In the genomic region with DNA sequence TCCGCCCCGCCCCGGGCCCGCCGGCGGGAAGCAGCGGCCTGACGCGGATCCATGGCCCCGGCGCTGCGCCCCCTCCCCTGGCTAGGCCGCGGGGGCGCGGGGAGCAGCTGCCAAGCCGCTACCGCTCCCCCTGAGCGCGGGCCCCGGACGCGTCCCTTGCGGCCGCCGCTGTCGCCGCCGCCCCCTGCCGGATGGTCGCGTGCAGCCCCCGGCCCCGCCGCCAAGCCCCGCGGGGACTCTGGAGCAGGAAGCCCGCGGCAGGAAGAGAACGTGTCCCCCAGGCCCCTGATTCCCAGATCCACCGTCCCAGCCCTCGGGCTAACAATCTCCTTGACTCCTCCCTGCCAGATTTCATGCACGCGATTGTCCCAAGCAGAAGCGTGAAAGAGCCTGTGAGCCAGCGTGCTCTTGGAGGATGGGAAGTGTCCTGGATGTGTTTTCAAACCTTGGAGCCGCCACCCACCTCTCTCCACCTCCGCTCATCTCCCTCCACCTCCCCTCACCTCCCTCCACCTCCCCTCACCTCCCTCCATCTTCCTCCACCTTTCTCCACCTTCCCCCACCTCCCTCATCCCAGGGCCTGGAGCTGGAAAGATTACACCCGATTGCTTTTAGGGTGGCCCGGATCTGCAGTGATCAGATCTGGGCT, we compare ENCODE assay signal across 1 cellular context.
TF ChIP-seq lines count a peak whose summit lies in the region.

No MANE protein-coding gene starts in this region.

TF ChIP-seq in K562, 482 proteins besides CTCF, POLR2A, EP300 and RAD21 (continued from another document and continues in another):
- TF ChIP-seq, protein P1, sequence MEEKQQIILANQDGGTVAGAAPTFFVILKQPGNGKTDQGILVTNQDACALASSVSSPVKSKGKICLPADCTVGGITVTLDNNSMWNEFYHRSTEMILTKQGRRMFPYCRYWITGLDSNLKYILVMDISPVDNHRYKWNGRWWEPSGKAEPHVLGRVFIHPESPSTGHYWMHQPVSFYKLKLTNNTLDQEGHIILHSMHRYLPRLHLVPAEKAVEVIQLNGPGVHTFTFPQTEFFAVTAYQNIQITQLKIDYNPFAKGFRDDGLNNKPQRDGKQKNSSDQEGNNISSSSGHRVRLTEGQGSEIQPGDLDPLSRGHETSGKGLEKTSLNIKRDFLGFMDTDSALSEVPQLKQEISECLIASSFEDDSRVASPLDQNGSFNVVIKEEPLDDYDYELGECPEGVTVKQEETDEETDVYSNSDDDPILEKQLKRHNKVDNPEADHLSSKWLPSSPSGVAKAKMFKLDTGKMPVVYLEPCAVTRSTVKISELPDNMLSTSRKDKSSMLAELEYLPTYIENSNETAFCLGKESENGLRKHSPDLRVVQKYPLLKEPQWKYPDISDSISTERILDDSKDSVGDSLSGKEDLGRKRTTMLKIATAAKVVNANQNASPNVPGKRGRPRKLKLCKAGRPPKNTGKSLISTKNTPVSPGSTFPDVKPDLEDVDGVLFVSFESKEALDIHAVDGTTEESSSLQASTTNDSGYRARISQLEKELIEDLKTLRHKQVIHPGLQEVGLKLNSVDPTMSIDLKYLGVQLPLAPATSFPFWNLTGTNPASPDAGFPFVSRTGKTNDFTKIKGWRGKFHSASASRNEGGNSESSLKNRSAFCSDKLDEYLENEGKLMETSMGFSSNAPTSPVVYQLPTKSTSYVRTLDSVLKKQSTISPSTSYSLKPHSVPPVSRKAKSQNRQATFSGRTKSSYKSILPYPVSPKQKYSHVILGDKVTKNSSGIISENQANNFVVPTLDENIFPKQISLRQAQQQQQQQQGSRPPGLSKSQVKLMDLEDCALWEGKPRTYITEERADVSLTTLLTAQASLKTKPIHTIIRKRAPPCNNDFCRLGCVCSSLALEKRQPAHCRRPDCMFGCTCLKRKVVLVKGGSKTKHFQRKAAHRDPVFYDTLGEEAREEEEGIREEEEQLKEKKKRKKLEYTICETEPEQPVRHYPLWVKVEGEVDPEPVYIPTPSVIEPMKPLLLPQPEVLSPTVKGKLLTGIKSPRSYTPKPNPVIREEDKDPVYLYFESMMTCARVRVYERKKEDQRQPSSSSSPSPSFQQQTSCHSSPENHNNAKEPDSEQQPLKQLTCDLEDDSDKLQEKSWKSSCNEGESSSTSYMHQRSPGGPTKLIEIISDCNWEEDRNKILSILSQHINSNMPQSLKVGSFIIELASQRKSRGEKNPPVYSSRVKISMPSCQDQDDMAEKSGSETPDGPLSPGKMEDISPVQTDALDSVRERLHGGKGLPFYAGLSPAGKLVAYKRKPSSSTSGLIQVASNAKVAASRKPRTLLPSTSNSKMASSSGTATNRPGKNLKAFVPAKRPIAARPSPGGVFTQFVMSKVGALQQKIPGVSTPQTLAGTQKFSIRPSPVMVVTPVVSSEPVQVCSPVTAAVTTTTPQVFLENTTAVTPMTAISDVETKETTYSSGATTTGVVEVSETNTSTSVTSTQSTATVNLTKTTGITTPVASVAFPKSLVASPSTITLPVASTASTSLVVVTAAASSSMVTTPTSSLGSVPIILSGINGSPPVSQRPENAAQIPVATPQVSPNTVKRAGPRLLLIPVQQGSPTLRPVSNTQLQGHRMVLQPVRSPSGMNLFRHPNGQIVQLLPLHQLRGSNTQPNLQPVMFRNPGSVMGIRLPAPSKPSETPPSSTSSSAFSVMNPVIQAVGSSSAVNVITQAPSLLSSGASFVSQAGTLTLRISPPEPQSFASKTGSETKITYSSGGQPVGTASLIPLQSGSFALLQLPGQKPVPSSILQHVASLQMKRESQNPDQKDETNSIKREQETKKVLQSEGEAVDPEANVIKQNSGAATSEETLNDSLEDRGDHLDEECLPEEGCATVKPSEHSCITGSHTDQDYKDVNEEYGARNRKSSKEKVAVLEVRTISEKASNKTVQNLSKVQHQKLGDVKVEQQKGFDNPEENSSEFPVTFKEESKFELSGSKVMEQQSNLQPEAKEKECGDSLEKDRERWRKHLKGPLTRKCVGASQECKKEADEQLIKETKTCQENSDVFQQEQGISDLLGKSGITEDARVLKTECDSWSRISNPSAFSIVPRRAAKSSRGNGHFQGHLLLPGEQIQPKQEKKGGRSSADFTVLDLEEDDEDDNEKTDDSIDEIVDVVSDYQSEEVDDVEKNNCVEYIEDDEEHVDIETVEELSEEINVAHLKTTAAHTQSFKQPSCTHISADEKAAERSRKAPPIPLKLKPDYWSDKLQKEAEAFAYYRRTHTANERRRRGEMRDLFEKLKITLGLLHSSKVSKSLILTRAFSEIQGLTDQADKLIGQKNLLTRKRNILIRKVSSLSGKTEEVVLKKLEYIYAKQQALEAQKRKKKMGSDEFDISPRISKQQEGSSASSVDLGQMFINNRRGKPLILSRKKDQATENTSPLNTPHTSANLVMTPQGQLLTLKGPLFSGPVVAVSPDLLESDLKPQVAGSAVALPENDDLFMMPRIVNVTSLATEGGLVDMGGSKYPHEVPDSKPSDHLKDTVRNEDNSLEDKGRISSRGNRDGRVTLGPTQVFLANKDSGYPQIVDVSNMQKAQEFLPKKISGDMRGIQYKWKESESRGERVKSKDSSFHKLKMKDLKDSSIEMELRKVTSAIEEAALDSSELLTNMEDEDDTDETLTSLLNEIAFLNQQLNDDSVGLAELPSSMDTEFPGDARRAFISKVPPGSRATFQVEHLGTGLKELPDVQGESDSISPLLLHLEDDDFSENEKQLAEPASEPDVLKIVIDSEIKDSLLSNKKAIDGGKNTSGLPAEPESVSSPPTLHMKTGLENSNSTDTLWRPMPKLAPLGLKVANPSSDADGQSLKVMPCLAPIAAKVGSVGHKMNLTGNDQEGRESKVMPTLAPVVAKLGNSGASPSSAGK (IDR thresholded peaks at IDR 0.05), result peak; percentile 85
- TF ChIP-seq BRD4 (IDR thresholded peaks at IDR 0.05), result no peak
- peak; percentile 80; the same call in 1 of the 2 replicates for TF ChIP-seq OTX1 (CRISPR knock-in tag; IDR thresholded peaks at IDR 0.05)
- peak; percentile 57 for TF ChIP-seq DPF2 (IDR thresholded peaks at IDR 0.05)
- 0 out of 2 replicates have a peak, but pooled peaks have one; percentile 28 for TF ChIP-seq DIDO1 (tag; IDR thresholded peaks at IDR 0.05; ENCODE audit: low read depth)
- TF ChIP-seq NFRKB (IDR thresholded peaks at IDR 0.05; ENCODE audit: low read depth), result peak; percentile 64; the same call in 1 of the 2 replicates
- no peak for TF ChIP-seq KAT7 (CRISPR knock-in tag; IDR thresholded peaks at IDR 0.05; ENCODE audit: borderline replicate concordance)
- 0 out of 2 replicates have a peak, but pooled peaks have one; percentile 23 for TF ChIP-seq BCOR (IDR thresholded peaks at IDR 0.05)
- TF ChIP-seq SMARCE1 (IDR thresholded peaks at IDR 0.05), result peak; percentile 41; the same call in 1 of the 2 replicates
- no peak for TF ChIP-seq STAT5A (IDR thresholded peaks at IDR 0.05; ENCODE audit: borderline replicate concordance, low read length)
- TF ChIP-seq RB1 (IDR thresholded peaks at IDR 0.05; ENCODE audit: low read depth), result peak; percentile 67; the same call in 1 of the 2 replicates
- TF ChIP-seq MAZ (CRISPR knock-in tag; conservative IDR thresholded peaks at IDR 0.05 in 1 of 2, IDR thresholded peaks at IDR 0.05 in 1 of 2), result peak in 1 of 2 experiments; percentile 30; a peak in 2 of 4 replicates
- TF ChIP-seq, protein P2, sequence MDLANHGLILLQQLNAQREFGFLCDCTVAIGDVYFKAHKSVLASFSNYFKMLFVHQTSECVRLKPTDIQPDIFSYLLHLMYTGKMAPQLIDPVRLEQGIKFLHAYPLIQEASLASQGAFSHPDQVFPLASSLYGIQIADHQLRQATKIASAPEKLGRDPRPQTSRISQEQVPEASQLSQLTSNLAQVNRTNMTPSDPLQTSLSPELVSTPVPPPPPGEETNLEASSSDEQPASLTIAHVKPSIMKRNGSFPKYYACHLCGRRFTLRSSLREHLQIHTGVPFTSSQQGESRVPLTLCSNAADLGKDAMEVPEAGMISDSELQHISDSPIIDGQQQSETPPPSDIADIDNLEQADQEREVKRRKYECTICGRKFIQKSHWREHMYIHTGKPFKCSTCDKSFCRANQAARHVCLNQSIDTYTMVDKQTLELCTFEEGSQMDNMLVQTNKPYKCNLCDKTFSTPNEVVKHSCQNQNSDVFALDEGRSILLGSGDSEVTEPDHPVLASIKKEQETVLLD (IDR thresholded peaks at IDR 0.05), result peak; percentile 57; the same call in 1 of the 2 replicates
- TF ChIP-seq, protein P3, sequence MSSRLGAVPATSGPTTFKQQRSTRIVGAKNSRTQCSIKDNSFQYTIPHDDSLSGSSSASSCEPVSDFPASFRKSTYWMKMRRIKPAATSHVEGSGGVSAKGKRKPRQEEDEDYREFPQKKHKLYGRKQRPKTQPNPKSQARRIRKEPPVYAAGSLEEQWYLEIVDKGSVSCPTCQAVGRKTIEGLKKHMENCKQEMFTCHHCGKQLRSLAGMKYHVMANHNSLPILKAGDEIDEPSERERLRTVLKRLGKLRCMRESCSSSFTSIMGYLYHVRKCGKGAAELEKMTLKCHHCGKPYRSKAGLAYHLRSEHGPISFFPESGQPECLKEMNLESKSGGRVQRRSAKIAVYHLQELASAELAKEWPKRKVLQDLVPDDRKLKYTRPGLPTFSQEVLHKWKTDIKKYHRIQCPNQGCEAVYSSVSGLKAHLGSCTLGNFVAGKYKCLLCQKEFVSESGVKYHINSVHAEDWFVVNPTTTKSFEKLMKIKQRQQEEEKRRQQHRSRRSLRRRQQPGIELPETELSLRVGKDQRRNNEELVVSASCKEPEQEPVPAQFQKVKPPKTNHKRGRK (tag; IDR thresholded peaks at IDR 0.05), result peak; percentile 40; the same call in 1 of the 2 replicates
- no peak for TF ChIP-seq ARID2 (IDR thresholded peaks at IDR 0.05)
- peak; percentile 16; the same call in 1 of the 2 replicates for TF ChIP-seq ZBTB17 (CRISPR knock-in tag; IDR thresholded peaks at IDR 0.05)
- no peak for TF ChIP-seq ZNF561 (CRISPR knock-in tag; conservative IDR thresholded peaks at IDR 0.05)
- TF ChIP-seq, protein P4, sequence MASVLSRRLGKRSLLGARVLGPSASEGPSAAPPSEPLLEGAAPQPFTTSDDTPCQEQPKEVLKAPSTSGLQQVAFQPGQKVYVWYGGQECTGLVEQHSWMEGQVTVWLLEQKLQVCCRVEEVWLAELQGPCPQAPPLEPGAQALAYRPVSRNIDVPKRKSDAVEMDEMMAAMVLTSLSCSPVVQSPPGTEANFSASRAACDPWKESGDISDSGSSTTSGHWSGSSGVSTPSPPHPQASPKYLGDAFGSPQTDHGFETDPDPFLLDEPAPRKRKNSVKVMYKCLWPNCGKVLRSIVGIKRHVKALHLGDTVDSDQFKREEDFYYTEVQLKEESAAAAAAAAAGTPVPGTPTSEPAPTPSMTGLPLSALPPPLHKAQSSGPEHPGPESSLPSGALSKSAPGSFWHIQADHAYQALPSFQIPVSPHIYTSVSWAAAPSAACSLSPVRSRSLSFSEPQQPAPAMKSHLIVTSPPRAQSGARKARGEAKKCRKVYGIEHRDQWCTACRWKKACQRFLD (CRISPR knock-in tag; IDR thresholded peaks at IDR 0.05), result peak; percentile 53; the same call in 1 of the 2 replicates
- TF ChIP-seq HDGF (IDR thresholded peaks at IDR 0.05), result peak; percentile 79; the same call in 1 of the 2 replicates
- no peak for TF ChIP-seq ETV5 (CRISPR knock-in tag; IDR thresholded peaks at IDR 0.05; ENCODE audit: low read depth)
- TF ChIP-seq EP400 (IDR thresholded peaks at IDR 0.05), result peak; percentile 35; the same call in 1 of the 2 replicates
- TF ChIP-seq CHD2 (IDR thresholded peaks at IDR 0.05; ENCODE audit: low read depth, low read length), result no peak
- TF ChIP-seq BRD9 (IDR thresholded peaks at IDR 0.05; ENCODE audit: low read depth, partially characterized antibody), result peak; percentile 25
- TF ChIP-seq, protein P5, sequence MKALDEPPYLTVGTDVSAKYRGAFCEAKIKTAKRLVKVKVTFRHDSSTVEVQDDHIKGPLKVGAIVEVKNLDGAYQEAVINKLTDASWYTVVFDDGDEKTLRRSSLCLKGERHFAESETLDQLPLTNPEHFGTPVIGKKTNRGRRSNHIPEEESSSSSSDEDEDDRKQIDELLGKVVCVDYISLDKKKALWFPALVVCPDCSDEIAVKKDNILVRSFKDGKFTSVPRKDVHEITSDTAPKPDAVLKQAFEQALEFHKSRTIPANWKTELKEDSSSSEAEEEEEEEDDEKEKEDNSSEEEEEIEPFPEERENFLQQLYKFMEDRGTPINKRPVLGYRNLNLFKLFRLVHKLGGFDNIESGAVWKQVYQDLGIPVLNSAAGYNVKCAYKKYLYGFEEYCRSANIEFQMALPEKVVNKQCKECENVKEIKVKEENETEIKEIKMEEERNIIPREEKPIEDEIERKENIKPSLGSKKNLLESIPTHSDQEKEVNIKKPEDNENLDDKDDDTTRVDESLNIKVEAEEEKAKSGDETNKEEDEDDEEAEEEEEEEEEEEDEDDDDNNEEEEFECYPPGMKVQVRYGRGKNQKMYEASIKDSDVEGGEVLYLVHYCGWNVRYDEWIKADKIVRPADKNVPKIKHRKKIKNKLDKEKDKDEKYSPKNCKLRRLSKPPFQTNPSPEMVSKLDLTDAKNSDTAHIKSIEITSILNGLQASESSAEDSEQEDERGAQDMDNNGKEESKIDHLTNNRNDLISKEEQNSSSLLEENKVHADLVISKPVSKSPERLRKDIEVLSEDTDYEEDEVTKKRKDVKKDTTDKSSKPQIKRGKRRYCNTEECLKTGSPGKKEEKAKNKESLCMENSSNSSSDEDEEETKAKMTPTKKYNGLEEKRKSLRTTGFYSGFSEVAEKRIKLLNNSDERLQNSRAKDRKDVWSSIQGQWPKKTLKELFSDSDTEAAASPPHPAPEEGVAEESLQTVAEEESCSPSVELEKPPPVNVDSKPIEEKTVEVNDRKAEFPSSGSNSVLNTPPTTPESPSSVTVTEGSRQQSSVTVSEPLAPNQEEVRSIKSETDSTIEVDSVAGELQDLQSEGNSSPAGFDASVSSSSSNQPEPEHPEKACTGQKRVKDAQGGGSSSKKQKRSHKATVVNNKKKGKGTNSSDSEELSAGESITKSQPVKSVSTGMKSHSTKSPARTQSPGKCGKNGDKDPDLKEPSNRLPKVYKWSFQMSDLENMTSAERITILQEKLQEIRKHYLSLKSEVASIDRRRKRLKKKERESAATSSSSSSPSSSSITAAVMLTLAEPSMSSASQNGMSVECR (CRISPR knock-in tag; IDR thresholded peaks at IDR 0.05), result peak; percentile 60; the same call in 1 of the 2 replicates
- TF ChIP-seq CBFA2T3 (IDR thresholded peaks at IDR 0.05), result peak; percentile 61
- TF ChIP-seq, protein P6, sequence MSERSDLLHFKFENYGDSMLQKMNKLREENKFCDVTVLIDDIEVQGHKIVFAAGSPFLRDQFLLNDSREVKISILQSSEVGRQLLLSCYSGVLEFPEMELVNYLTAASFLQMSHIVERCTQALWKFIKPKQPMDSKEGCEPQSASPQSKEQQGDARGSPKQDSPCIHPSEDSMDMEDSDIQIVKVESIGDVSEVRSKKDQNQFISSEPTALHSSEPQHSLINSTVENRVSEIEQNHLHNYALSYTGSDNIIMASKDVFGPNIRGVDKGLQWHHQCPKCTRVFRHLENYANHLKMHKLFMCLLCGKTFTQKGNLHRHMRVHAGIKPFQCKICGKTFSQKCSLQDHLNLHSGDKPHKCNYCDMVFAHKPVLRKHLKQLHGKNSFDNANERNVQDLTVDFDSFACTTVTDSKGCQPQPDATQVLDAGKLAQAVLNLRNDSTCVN (CRISPR knock-in tag; IDR thresholded peaks at IDR 0.05), result peak; percentile 91; the same call in 1 of the 2 replicates
- no peak for TF ChIP-seq ERF (CRISPR knock-in tag; IDR thresholded peaks at IDR 0.05)
- no peak for TF ChIP-seq SRSF7 (optimal IDR thresholded peaks at IDR 0.05; ENCODE audit: low read depth, low read length)
- peak; percentile 27; the same call in 1 of the 2 replicates for TF ChIP-seq MIER1 (IDR thresholded peaks at IDR 0.05; ENCODE audit: low read depth)
- peak; percentile 52; the same call in 1 of the 2 replicates for TF ChIP-seq SIN3B (IDR thresholded peaks at IDR 0.05; ENCODE audit: low read depth)
- TF ChIP-seq MEF2D (tag; conservative IDR thresholded peaks at IDR 0.05; ENCODE audit: low read depth), result peak; percentile 58; the same call in 1 of the 2 replicates
